9 cellular contexts compared by ENCODE assay signal in the genomic region with DNA sequence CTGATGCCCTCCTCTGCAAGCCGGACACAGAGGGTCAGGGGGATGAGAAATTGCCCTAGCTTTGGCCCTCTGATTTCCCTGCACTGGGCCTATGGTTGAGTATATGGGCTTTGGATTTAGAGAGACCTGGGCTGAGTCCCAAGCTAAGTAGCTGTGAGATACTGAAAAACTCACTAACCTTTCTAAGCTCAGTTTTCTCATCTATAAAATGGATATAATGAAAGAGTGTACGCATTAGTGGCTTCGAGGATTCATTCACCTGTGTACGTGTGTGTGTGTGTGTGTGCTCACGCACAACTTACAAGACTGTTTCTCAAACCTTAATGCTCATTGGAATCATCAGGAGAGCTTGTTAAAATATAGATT. TPM values are rescaled to one million over a fixed set of nuclear protein-coding genes. Genes with fewer than 3 reads are reported as not detected.
DNase-seq lines count a peak whose midpoint lies in the region; ATAC-seq and TF ChIP-seq lines count a peak whose summit lies in the region.
"Had no signal": no experiment of that assay in that cellular context is flagged by ENCODE, and none has a peak within 500 bp of the region (broad histone marks: within the 10 kb centered on the region; RNA-seq: fewer than 3 reads in every experiment).

No MANE protein-coding gene starts in this region.

- in situ Hi-C loops in brain microvascular endothelial cell (cut with HindIII; ENCODE audit: low pct_ligation_motif_present, low sequenced_read_pairs), result no loop called here

- H3K36me3 Mint-ChIP-seq in activated naive CD8-positive, alpha-beta T cell treated with anti-CD3 and anti-CD28 coated beads, Interleukin-2, amount 10 ng/mL, durations not matched to agents 7 days and 5 days, result no peaks in the 10 kb centered on the region

- H3K4me1 ChIP-seq in heart right ventricle, result peaks cover 0 to 21% (median 9%) of the 10 kb centered on the region in 9 donors
- peaks cover 0 to 12% of the 10 kb centered on the region in 2 donors for H3K4me1 ChIP-seq in right atrium auricular region
- H3K4me1 ChIP-seq in muscle layer of duodenum (ENCODE audit: control insufficient read depth in 1 of 2, insufficient read depth in 2 of 2, low read length in 2 of 2), result peaks cover 0 to 9% of the 10 kb centered on the region in 2 donors
- H3K4me1 ChIP-seq in upper lobe of right lung, result peaks cover 10% of the 10 kb centered on the region
- H3K4me1 ChIP-seq in prostate gland (replicated peaks), result no peaks in the 10 kb centered on the region

- TF ChIP-seq POLR2A in prostate gland (IDR thresholded peaks at IDR 0.05), result no peak

- no peak for DNase-seq in heart right ventricle
- no peak for DNase-seq in right atrium auricular region (ENCODE audit: low spot score)
- DNase-seq in activated naive CD8-positive, alpha-beta T cell treated with anti-CD3 and anti-CD28 coated beads, Interleukin-2, amount 10 ng/mL, durations not matched to agents 7 days and 5 days, result no peak
- DNase-seq in upper lobe of right lung, result no peak
- no peak for DNase-seq in prostate gland (ENCODE audit: low spot score)
- DNase-seq in brain microvascular endothelial cell, result no peak

- TF ChIP-seq CTCF in heart right ventricle (IDR thresholded peaks at IDR 0.05), result peak in 1 of 9 donors; percentile 5
- no peak for TF ChIP-seq CTCF in right atrium auricular region (IDR thresholded peaks at IDR 0.05)
- TF ChIP-seq CTCF in upper lobe of right lung (IDR thresholded peaks at IDR 0.05), result no peak
- TF ChIP-seq CTCF in prostate gland (IDR thresholded peaks at IDR 0.05), result peak in 1 of 4 experiments; percentile 1
- no peak for TF ChIP-seq CTCF in brain microvascular endothelial cell (IDR thresholded peaks at IDR 0.05; ENCODE audit: low read depth, low read length, missing control alignments)

- intact Hi-C loops in heart right ventricle (cut with DNase I) (loop anchor here in 5 of 10 donors (5.0 to 10.0 kb wide), 4 partner anchors 252 to 289 kb away; no protein-coding TSS in a partner anchor), upper lobe of right lung (cut with DNase I) (no loop called here), prostate gland (cut with DNase I) (loop anchor here (5.0 kb wide), 2 partner anchors 197 to 252 kb away; no protein-coding TSS in a partner anchor)

- no peaks in the 10 kb centered on the region for H3K36me3 ChIP-seq in heart right ventricle
- no peaks in the 10 kb centered on the region for H3K36me3 ChIP-seq in right atrium auricular region
- no peaks in the 10 kb centered on the region for H3K36me3 ChIP-seq in muscle layer of duodenum (ENCODE audit: control insufficient read depth in 1 of 2, insufficient read depth in 2 of 2, low read length in 2 of 2)
- no peaks in the 10 kb centered on the region for H3K36me3 ChIP-seq in upper lobe of right lung
- H3K36me3 ChIP-seq in prostate gland, result no peaks in the 10 kb centered on the region
- H3K36me3 ChIP-seq in brain microvascular endothelial cell (replicated peaks), result no peaks in the 10 kb centered on the region

- H3K4me1 Mint-ChIP-seq in activated naive CD8-positive, alpha-beta T cell treated with anti-CD3 and anti-CD28 coated beads, Interleukin-2, amount 10 ng/mL, durations not matched to agents 7 days and 5 days, result peaks cover 10% of the 10 kb centered on the region

- H3K27me3 ChIP-seq in heart right ventricle (peaks cover 5 to 62% (median 43%) of the 10 kb centered on the region in 7 donors), right atrium auricular region (no peaks in the 10 kb centered on the region), muscle layer of duodenum (ENCODE audit: low read depth, low read length) (peaks cover 3% of the 10 kb centered on the region), upper lobe of right lung (peaks cover 3% of the 10 kb centered on the region), prostate gland (replicated peaks; ENCODE audit: insufficient read depth) (no peaks in the 10 kb centered on the region), brain microvascular endothelial cell (replicated peaks) (no peaks in the 10 kb centered on the region)

- no peaks in the 10 kb centered on the region for H3K9me3 ChIP-seq in heart right ventricle
- H3K9me3 ChIP-seq in right atrium auricular region, result no peaks in the 10 kb centered on the region
- no peaks in the 10 kb centered on the region for H3K9me3 ChIP-seq in muscle layer of duodenum (ENCODE audit: control insufficient read depth in 1 of 2, low read length in 2 of 2)
- H3K9me3 ChIP-seq in upper lobe of right lung, result no peaks in the 10 kb centered on the region
- H3K9me3 ChIP-seq in prostate gland, result no peaks in the 10 kb centered on the region

- ATAC-seq in heart right ventricle, result no peak
- no peak for ATAC-seq in activated naive CD8-positive, alpha-beta T cell treated with anti-CD3 and anti-CD28 coated beads, Interleukin-2, amount 10 ng/mL, durations not matched to agents 7 days and 5 days (ENCODE audit: low read depth)
- ATAC-seq in upper lobe of right lung, result no peak
- no peak for ATAC-seq in GM21786 (IDR thresholded peaks at IDR 0.05; ENCODE audit: unreplicated experiment)

- 54 to 62% methylated on average over 5 of the region's 5 CpGs for WGBS in heart right ventricle, 2 donors
- WGBS in prostate gland, result 62% methylated on average over 5 of the region's 5 CpGs

- H3K27ac ChIP-seq in heart right ventricle (no peak overlapping the region), right atrium auricular region (no peak overlapping the region), muscle layer of duodenum (ENCODE audit: low read length) (no peak overlapping the region), upper lobe of right lung (no peak overlapping the region), prostate gland (no peak overlapping the region), brain microvascular endothelial cell (no peak overlapping the region)

- POLR2A ChIA-PET in activated naive CD8-positive, alpha-beta T cell treated with anti-CD3 and anti-CD28 coated beads, Interleukin-2, amount 10 ng/mL, durations not matched to agents 7 days and 5 days (lab: Charles Lee), result interaction anchor here (0.7 to 1.1 kb wide), 2 partner anchors 8 to 329 kb away, joined by 3 to 4 read pairs; no protein-coding TSS in a partner anchor

- peaks cover 39% of the 10 kb centered on the region for H3K27me3 Mint-ChIP-seq in activated naive CD8-positive, alpha-beta T cell treated with anti-CD3 and anti-CD28 coated beads, Interleukin-2, amount 10 ng/mL, durations not matched to agents 7 days and 5 days

- H3K27ac Mint-ChIP-seq in activated naive CD8-positive, alpha-beta T cell treated with anti-CD3 and anti-CD28 coated beads, Interleukin-2, amount 10 ng/mL, durations not matched to agents 7 days and 5 days, result no peak overlapping the region

- peak overlapping the region in 8 of 10 donors; percentile 31 to 61 (median 54) for H3K4me3 ChIP-seq in heart right ventricle
- H3K4me3 ChIP-seq in right atrium auricular region, result peak overlapping the region in 1 of 2 donors; percentile 60
- peak overlapping the region; percentile 39 to 74 for H3K4me3 ChIP-seq in muscle layer of duodenum (ENCODE audit: low read depth in 1 of 2, low read length in 2 of 2)
- peak overlapping the region; percentile 55 for H3K4me3 ChIP-seq in upper lobe of right lung
- peak overlapping the region in 1 of 2 donors; percentile 33 for H3K4me3 ChIP-seq in prostate gland
- no peak overlapping the region for H3K4me3 ChIP-seq in brain microvascular endothelial cell (ENCODE audit: low read depth, low read length)

- peak overlapping the region; percentile 79 for H3K4me3 Mint-ChIP-seq in activated naive CD8-positive, alpha-beta T cell treated with anti-CD3 and anti-CD28 coated beads, Interleukin-2, amount 10 ng/mL, durations not matched to agents 7 days and 5 days

- no peaks in the 10 kb centered on the region for H3K9me3 Mint-ChIP-seq in activated naive CD8-positive, alpha-beta T cell treated with anti-CD3 and anti-CD28 coated beads, Interleukin-2, amount 10 ng/mL, durations not matched to agents 7 days and 5 days

RNA-seq across cellular contexts. Expression of a gene that starts 12.7 kb away (rescaled TPM):
- total RNA-seq in heart right ventricle, result not detected
- under 1 TPM in 1 of 2 donors, not detected in 1; 0.06 TPM for polyA plus RNA-seq in heart right ventricle
- total RNA-seq in right atrium auricular region, result not detected
- total RNA-seq in activated naive CD8-positive, alpha-beta T cell treated with anti-CD3 and anti-CD28 coated beads, Interleukin-2, amount 10 ng/mL, durations not matched to agents 7 days and 5 days, result not detected
- total RNA-seq in upper lobe of right lung, result not detected
- total RNA-seq in prostate gland, result not detected
- total RNA-seq: lower leg skin had no signal

RNA-seq across cellular contexts. Expression of a gene that starts 14.1 kb away (rescaled TPM):
- total RNA-seq in heart right ventricle (under 1 TPM in 2 of 10 donors, not detected in 8; 0.24 to 0.28 TPM), right atrium auricular region (not detected), upper lobe of right lung (0.29 TPM), prostate gland (under 1 TPM in 1 of 2 donors, not detected in 1; 0.34 TPM)
- polyA plus RNA-seq in heart right ventricle, result under 1 TPM in 1 of 2 donors, not detected in 1; 0.06 TPM
- under 1 TPM; 0.14 to 0.30 TPM for total RNA-seq in activated naive CD8-positive, alpha-beta T cell treated with anti-CD3 and anti-CD28 coated beads, Interleukin-2, amount 10 ng/mL, durations not matched to agents 7 days and 5 days

RNA-seq across cellular contexts. Expression of a gene that starts 39.6 kb away (rescaled TPM):
- 1 to 10 TPM in 4 of 10 donors, under 1 TPM in 2, not detected in 4; 0.43 to 5.1 (median 1.2) TPM for total RNA-seq in heart right ventricle
- 1 to 10 TPM; 2.6 to 2.9 TPM for polyA plus RNA-seq in heart right ventricle
- 100 to 1,000 TPM in 1 of 2 donors, 10 to 100 TPM in 1; 57.3 to 306 TPM for total RNA-seq in right atrium auricular region
- not detected for total RNA-seq in activated naive CD8-positive, alpha-beta T cell treated with anti-CD3 and anti-CD28 coated beads, Interleukin-2, amount 10 ng/mL, durations not matched to agents 7 days and 5 days
- 966 TPM for total RNA-seq in upper lobe of right lung
- 100 to 1,000 TPM; 168 to 202 TPM for total RNA-seq in prostate gland

RNA-seq across cellular contexts. Expression of a gene that starts 54.2 kb away (rescaled TPM):
- total RNA-seq in heart right ventricle (100 to 1,000 TPM in 5 of 10 donors, 10 to 100 TPM in 5; 66.9 to 161 (median 102) TPM), right atrium auricular region (10 to 100 TPM; 71.4 to 95.2 TPM), upper lobe of right lung (345 TPM), prostate gland (100 to 1,000 TPM; 123 to 266 TPM)
- polyA plus RNA-seq in heart right ventricle, result 10 to 100 TPM; 48.4 to 64.5 TPM
- total RNA-seq in activated naive CD8-positive, alpha-beta T cell treated with anti-CD3 and anti-CD28 coated beads, Interleukin-2, amount 10 ng/mL, durations not matched to agents 7 days and 5 days, result 1 to 10 TPM; 7.0 to 7.1 TPM

Comparison
In these comparisons a context has a peak if more than half of its experiments do, and no peak if none do; other contexts are left out.
1. RNA of a gene that starts 39.6 kb away (total RNA-seq): 966 TPM in upper lobe of right lung (single experiment), 57.3 to 306 TPM in right atrium auricular region and 168 to 202 TPM in prostate gland; 0.43 to 5.1 TPM in heart right ventricle and not detected in activated naive CD8-positive, alpha-beta T cell treated with anti-CD3 and anti-CD28 coated beads, Interleukin-2, amount 10 ng/mL, durations not matched to agents 7 days and 5 days; every median in the first group is over 4 times any median in the second.